In genomic region chr1:9766759-9767442, GRCh38 we compare ENCODE assay signal across 11 cellular contexts. TPM values are rescaled to one million over a fixed set of nuclear protein-coding genes. Genes with fewer than 3 reads are reported as not detected.
A peak's percentile ranks its signal among the peaks of the same experiment; 100 is the strongest.
DNase-seq lines count a peak whose midpoint lies in the region; FAIRE-seq and TF ChIP-seq lines count a peak whose summit lies in the region.
"Had no signal": no experiment of that assay in that cellular context is flagged by ENCODE, and none has a peak within 500 bp of the region (broad histone marks: within the 10 kb centered on the region; RNA-seq: fewer than 3 reads in every experiment).

No MANE protein-coding gene starts in this region.

- TF ChIP-seq POLR2A in vagina (IDR thresholded peaks at IDR 0.05), result no peak

- H3K9me3 ChIP-seq in keratinocyte (ENCODE audit: control insufficient read depth, low read depth, low read length) (no peaks in the 10 kb centered on the region), vagina (no peaks in the 10 kb centered on the region)
- no peaks in the 10 kb centered on the region for H3K9me3 ChIP-seq in effector memory CD4-positive, alpha-beta T cell (ENCODE audit: control insufficient read depth, low read length)

- peak; percentile 14 for DNase-seq in stimulated activated CD4-positive, alpha-beta T cell treated with anti-CD3 and anti-CD28 coated beads, Interleukin-1b, Interleukin-23, amount 100 ng/mL, for 48 hours
- no peak for DNase-seq in stimulated activated CD4-positive, alpha-beta T cell treated with anti-CD3 and anti-CD28 coated beads, Interleukin-4, amount 100 ng/mL, for 4 hours
- DNase-seq in astrocyte of the hippocampus (ENCODE audit: low read depth, low spot score) (peak; percentile 98), keratinocyte (ENCODE audit: low read depth, low spot score) (peak; percentile 100), NOMO-1 treated with dmso at 0.1 percent for 144 hours (lab: John Stamatoyannopoulos, UW; ENCODE audit: unreplicated experiment) (no peak), vagina (ENCODE audit: extremely low spot score in 2 of 2) (no peak)
- no peak for DNase-seq in effector CD4-positive, alpha-beta T cell
- no peak for DNase-seq in effector memory CD4-positive, alpha-beta T cell
- DNase-seq: activated effector memory CD4-positive, alpha-beta T cell treated with Interleukin-2 at 50 U/mL for 16 hours; NCI-H1417 treated with DMSO at 0.1 percent for 48 hours had no signal

- peaks cover 20% of the 10 kb centered on the region for H3K4me1 ChIP-seq in keratinocyte (ENCODE audit: control insufficient read depth, extremely low read depth, insufficient read depth, low read length)
- H3K4me1 ChIP-seq in effector memory CD4-positive, alpha-beta T cell (ENCODE audit: control insufficient read depth, insufficient read depth, low read length, poor library complexity, severe bottlenecking), result no peaks in the 10 kb centered on the region
- H3K4me1 ChIP-seq in vagina, result peaks cover 18% of the 10 kb centered on the region

- FAIRE-seq in keratinocyte (lab: Jason Lieb, UNC), result peak; percentile 100

- intact Hi-C loops in vagina (cut with DNase I), result no loop called here

- H3K36me3 ChIP-seq in keratinocyte (ENCODE audit: control insufficient read depth in 2 of 2, extremely low read depth in 1 of 2, insufficient read depth in 2 of 2, low read length in 2 of 2) (peaks cover 8 to 9% of the 10 kb centered on the region in 2 experiments), vagina (peaks cover 0 to 4% of the 10 kb centered on the region in 2 donors)
- no peaks in the 10 kb centered on the region for H3K36me3 ChIP-seq in effector memory CD4-positive, alpha-beta T cell (ENCODE audit: control insufficient read depth, insufficient read depth, low read length)

- H2AFZ ChIP-seq in keratinocyte (ENCODE audit: control insufficient read depth, low read length), result no peak overlapping the region

- no peaks in the 10 kb centered on the region for H4K20me1 ChIP-seq in keratinocyte (ENCODE audit: control insufficient read depth, extremely low read depth, insufficient read depth, low read length)

- H3K9me1 ChIP-seq in keratinocyte (ENCODE audit: control insufficient read depth, extremely low read depth, insufficient read depth, low read length), result peaks cover 2% of the 10 kb centered on the region

- H3K27ac ChIP-seq in keratinocyte (ENCODE audit: control insufficient read depth, insufficient read depth, low read length), result peak overlapping the region; percentile 89
- H3K27ac ChIP-seq in effector memory CD4-positive, alpha-beta T cell (ENCODE audit: insufficient read depth, low read length, poor library complexity, severe bottlenecking), result no peak overlapping the region
- H3K27ac ChIP-seq in vagina, result no peak overlapping the region
- H3K27ac ChIP-seq: C4-2B had no signal

- no peak overlapping the region for H3K4me2 ChIP-seq in keratinocyte (ENCODE audit: control insufficient read depth, extremely low read depth, insufficient read depth, low read depth, low read length)

- H3K4me3 ChIP-seq in keratinocyte (ENCODE audit: control insufficient read depth in 2 of 3, extremely low read depth in 1 of 3, insufficient read depth in 2 of 3, low read depth in 1 of 3, low read length in 3 of 3) (no peak overlapping the region), vagina (no peak overlapping the region)
- H3K4me3 ChIP-seq in effector memory CD4-positive, alpha-beta T cell (ENCODE audit: insufficient read depth, low read depth, low read length, poor library complexity, severe bottlenecking), result no peak overlapping the region

- TF ChIP-seq CTCF in keratinocyte (optimal IDR thresholded peaks at IDR 0.05 in 1 of 3, IDR thresholded peaks at IDR 0.05 in 1 of 3, conservative IDR thresholded peaks at IDR 0.05 in 1 of 3; ENCODE audit: extremely low read depth in 1 of 3, insufficient read depth in 2 of 3, low read length in 3 of 3), result no peak
- no peak for TF ChIP-seq CTCF in vagina (IDR thresholded peaks at IDR 0.05)

- peaks cover 61% of the 10 kb centered on the region for H3K79me2 ChIP-seq in keratinocyte (ENCODE audit: control insufficient read depth, insufficient read depth, low read length)

- H3K27me3 ChIP-seq in keratinocyte (ENCODE audit: control insufficient read depth, extremely low read depth, insufficient read depth, low read length), result no peaks in the 10 kb centered on the region
- no peaks in the 10 kb centered on the region for H3K27me3 ChIP-seq in effector memory CD4-positive, alpha-beta T cell (replicated peaks; ENCODE audit: control insufficient read depth, insufficient read depth, low read length, poor library complexity, severe bottlenecking)
- H3K27me3 ChIP-seq in vagina, result no peaks in the 10 kb centered on the region

- dilution Hi-C loops in keratinocyte (cut with MboI; ENCODE audit: extremely low pct_ligation_motif_present, low sequenced_read_pairs), result no loop called here

- H3K9ac ChIP-seq in keratinocyte (ENCODE audit: control insufficient read depth, extremely low read depth, insufficient read depth, low read length), result peak overlapping the region; percentile 69

RNA-seq across cellular contexts. Expression of gene CLSTN1, which starts 56.9 kb away (rescaled TPM):
- 79.1 to 263 TPM (median 90.3 TPM) in 3 replicates for polyA plus RNA-seq in keratinocyte
- 70.0 TPM for polyA plus RNA-seq in keratinocyte (2011; ENCODE audit: low read depth)
- polyA plus RNA-seq in keratinocyte (2011; cell fraction: cytosol; rRNA removed), result 67.1 and 103 TPM in 2 replicates
- polyA plus RNA-seq in keratinocyte (2011; cell fraction: nucleus; rRNA removed), result 424 and 491 TPM in 2 replicates
- polyA plus RNA-seq in keratinocyte (2012; ENCODE audit: low replicate concordance), result 130 and 344 TPM in 2 replicates
- 159 to 521 TPM (median 197 TPM) in 3 replicates for polyA minus RNA-seq in keratinocyte
- 202 TPM for polyA minus RNA-seq in keratinocyte (2011; cell fraction: cytosol; rRNA and poly(A)+ RNA removed)
- polyA minus RNA-seq in keratinocyte (2011; cell fraction: nucleus; rRNA and poly(A)+ RNA removed), result 492 and 717 TPM in 2 replicates
- 96.5 TPM for total RNA-seq in vagina

Comparison
In these comparisons a context has a peak if more than half of its experiments do, and no peak if none do; other contexts are left out.
1. DNase-seq: peak in stimulated activated CD4-positive, alpha-beta T cell treated with anti-CD3 and anti-CD28 coated beads, Interleukin-1b, Interleukin-23, amount 100 ng/mL, for 48 hours (single experiment), astrocyte of the hippocampus (single experiment) and keratinocyte (single experiment); none in stimulated activated CD4-positive, alpha-beta T cell treated with anti-CD3 and anti-CD28 coated beads, Interleukin-4, amount 100 ng/mL, for 4 hours (0 of 2), effector CD4-positive, alpha-beta T cell (single experiment), effector memory CD4-positive, alpha-beta T cell (0 of 3), NOMO-1 treated with dmso at 0.1 percent for 144 hours (single experiment) and vagina (0 of 2).